8 cellular contexts compared by ENCODE assay signal in the genomic region with DNA sequence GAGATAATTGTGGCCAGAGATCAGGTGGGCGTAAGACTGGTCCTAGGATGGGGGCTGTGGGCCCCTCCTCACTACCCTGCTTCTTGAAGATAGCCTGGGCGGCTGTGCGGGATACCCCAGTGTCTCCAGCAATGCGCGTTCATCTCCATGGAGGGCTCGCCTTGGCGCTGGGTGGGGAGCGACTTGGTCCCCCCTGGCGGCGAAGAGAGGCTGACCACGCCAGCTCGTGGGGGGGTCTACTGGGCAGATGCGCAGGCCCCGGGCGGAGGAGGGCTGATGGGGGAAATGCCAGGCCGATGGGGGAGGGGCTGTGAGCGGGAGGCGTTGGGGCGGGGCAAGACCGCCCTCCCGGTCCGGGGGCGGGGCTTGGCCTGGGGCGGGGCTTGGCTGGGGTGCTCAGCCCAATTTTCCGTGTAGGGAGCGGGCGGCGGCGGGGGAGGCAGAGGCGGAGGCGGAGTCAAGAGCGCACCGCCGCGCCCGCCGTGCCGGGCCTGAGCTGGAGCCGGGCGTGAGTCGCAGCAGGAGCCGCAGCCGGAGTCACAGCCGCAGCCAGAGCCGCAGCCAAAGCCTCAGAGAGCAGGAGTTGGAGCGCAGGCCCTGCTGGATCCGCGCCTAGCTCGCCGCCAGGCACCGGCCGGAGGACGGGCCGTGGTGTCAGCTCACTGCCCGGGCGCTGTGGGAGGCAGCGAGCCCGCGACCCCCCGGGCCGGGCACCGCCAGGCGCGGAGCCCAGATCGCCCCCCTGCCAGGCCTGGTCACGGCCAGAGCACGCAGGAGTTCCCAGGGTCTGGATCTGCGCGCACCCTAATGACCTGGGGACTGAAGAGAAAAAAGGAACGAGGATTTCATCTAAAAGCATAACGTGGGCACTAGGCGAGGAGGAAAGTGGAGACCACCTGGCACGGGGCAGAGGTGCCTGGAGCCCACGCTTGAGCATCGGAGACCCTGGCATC. TPM values are rescaled to one million over a fixed set of nuclear protein-coding genes. Genes with fewer than 3 reads are reported as not detected.
DNase-seq lines count a peak whose midpoint lies in the region; ATAC-seq and TF ChIP-seq lines count a peak whose summit lies in the region.

Gene SLC35E4 (plus strand): TSS at position 509 of the 953 bp plus-strand sequence. CDS start 670 bp downstream, outside the sequence.

- WGBS in mesodermal cell (ENCODE audit: insufficient coverage in 2 of 2), 2 experiments: 5% methylated on average over 44 to 66 of the region's 75 CpGs

- H3K27ac ChIP-seq in CD4-positive, alpha-beta memory T cell (ENCODE audit: low read depth, low read length): peak within 1 kb of the TSS; percentile 79
- H3K27ac ChIP-seq in HL-60 (replicated peaks) (no peak within 1 kb of the TSS), mesodermal cell (ENCODE audit: low read depth, low read length, severe bottlenecking) (peak within 1 kb of the TSS; percentile 64)

- peaks cover 0 to 2% (median 0%) of the 10 kb centered on the region in 8 donors for H3K9me3 Mint-ChIP-seq in CD4-positive, alpha-beta memory T cell
- no peaks in the 10 kb centered on the region for H3K9me3 Mint-ChIP-seq in activated CD8-positive, alpha-beta memory T cell treated with anti-CD3 and anti-CD28 coated beads, Interleukin-2, amount 10 ng/mL, durations not matched to agents 7 days and 5 days (ENCODE audit: low read depth)

- ATAC-seq in GM19452 (IDR thresholded peaks at IDR 0.05; ENCODE audit: unreplicated experiment): peak; percentile 68
- peak; percentile 87 for ATAC-seq in activated CD8-positive, alpha-beta memory T cell treated with anti-CD3 and anti-CD28 coated beads, Interleukin-2, amount 10 ng/mL, durations not matched to agents 7 days and 5 days

- peak; percentile 92 to 95 (median 92) for DNase-seq in CD4-positive, alpha-beta memory T cell
- DNase-seq in HL-60 (ENCODE audit: low read depth in 1 of 2, low spot score in 1 of 2) (peak; percentile 60 to 69), NK-92 (lab: John Stamatoyannopoulos, UW; ENCODE audit: unreplicated experiment) (peak; percentile 64)
- DNase-seq in activated CD8-positive, alpha-beta memory T cell treated with anti-CD3 and anti-CD28 coated beads, Interleukin-2, amount 10 ng/mL, durations not matched to agents 7 days and 5 days: peak; percentile 96
- peak; percentile 94 for DNase-seq in stimulated activated CD8-positive, alpha-beta memory T cell treated with anti-CD3 and anti-CD28 coated beads, Interleukin-15, amount 100 ng/mL, for 24 hours (ENCODE audit: low read depth)

- peak within 1 kb of the TSS; percentile 81 to 91 for H3K4me3 ChIP-seq in CD4-positive, alpha-beta memory T cell (ENCODE audit: low read length in 2 of 2)
- peak within 1 kb of the TSS; percentile 46 for H3K4me3 ChIP-seq in HL-60 (replicated peaks; ENCODE audit: insufficient read depth, low read length)
- H3K4me3 ChIP-seq in endocrine pancreas (ENCODE audit: control insufficient read depth, insufficient read depth, low read length): no peak within 1 kb of the TSS
- peak within 1 kb of the TSS; percentile 49 for H3K4me3 ChIP-seq in mesodermal cell (ENCODE audit: extremely low read depth, insufficient read depth, low read length, poor library complexity, severe bottlenecking)

- TF ChIP-seq CTCF in HL-60 (IDR thresholded peaks at IDR 0.05; ENCODE audit: insufficient read depth, low read length): no peak

- no peaks in the 10 kb centered on the region for H3K36me3 ChIP-seq in CD4-positive, alpha-beta memory T cell (ENCODE audit: insufficient read depth, low read length)
- H3K36me3 ChIP-seq in endocrine pancreas (ENCODE audit: control insufficient read depth, insufficient read depth, low read length) (no peaks in the 10 kb centered on the region), mesodermal cell (ENCODE audit: control insufficient read depth, insufficient read depth, low read length) (no peaks in the 10 kb centered on the region)

- POLR2A ChIA-PET in CD4-positive, alpha-beta memory T cell (lab: Charles Lee; ENCODE audit: partially characterized antibody): interaction anchor here (0.8 to 3.1 kb wide), 25 partner anchors 14 to 764 kb away, joined by 3 to 33 read pairs (median 6); partner anchors contain the start of genes DRG1, DUSP18, MORC2 and OSBP2

- H3K4me1 Mint-ChIP-seq in CD4-positive, alpha-beta memory T cell: peaks cover 10 to 29% (median 16%) of the 10 kb centered on the region in 4 donors
- peaks cover 20% of the 10 kb centered on the region for H3K4me1 Mint-ChIP-seq in activated CD8-positive, alpha-beta memory T cell treated with anti-CD3 and anti-CD28 coated beads, Interleukin-2, amount 10 ng/mL, durations not matched to agents 7 days and 5 days

- peak within 1 kb of the TSS; percentile 84 to 95 (median 89) for H3K4me3 Mint-ChIP-seq in CD4-positive, alpha-beta memory T cell
- peak within 1 kb of the TSS; percentile 72 for H3K4me3 Mint-ChIP-seq in activated CD8-positive, alpha-beta memory T cell treated with anti-CD3 and anti-CD28 coated beads, Interleukin-2, amount 10 ng/mL, durations not matched to agents 7 days and 5 days

- CTCF ChIA-PET in CD4-positive, alpha-beta memory T cell (lab: Charles Lee; ENCODE audit: partially characterized antibody): interaction anchor here (0.7 to 4.2 kb wide), 30 partner anchors 8 to 594 kb away, joined by 3 to 79 read pairs (median 6); partner anchors contain the start of genes DUSP18, OSBP2, SELENOM and TCN2
- CTCF ChIA-PET in activated CD8-positive, alpha-beta memory T cell treated with anti-CD3 and anti-CD28 coated beads, Interleukin-2, amount 10 ng/mL, durations not matched to agents 7 days and 5 days (lab: Charles Lee): interaction anchor here (0.7 to 7.8 kb wide), 36 partner anchors 10 to 637 kb away, joined by 3 to 186 read pairs (median 4); partner anchors contain the start of genes DUSP18, OSBP2, PES1 and RNF215

- no peaks in the 10 kb centered on the region for H3K27me3 ChIP-seq in CD4-positive, alpha-beta memory T cell (ENCODE audit: insufficient read depth, low read length)
- H3K27me3 ChIP-seq in HL-60 (ENCODE audit: insufficient read depth, poor library complexity, severe bottlenecking) (peaks cover 3% of the 10 kb centered on the region), endocrine pancreas (ENCODE audit: control insufficient read depth, insufficient read depth, low read length) (no peaks in the 10 kb centered on the region)

- H3K4me1 ChIP-seq in CD4-positive, alpha-beta memory T cell (ENCODE audit: insufficient read depth, low read length): peaks cover 34% of the 10 kb centered on the region
- H3K4me1 ChIP-seq in endocrine pancreas (ENCODE audit: control insufficient read depth, insufficient read depth, low read length): no peaks in the 10 kb centered on the region
- H3K4me1 ChIP-seq in mesodermal cell (ENCODE audit: control insufficient read depth, insufficient read depth, low read length, poor library complexity, severe bottlenecking): peaks cover 11% of the 10 kb centered on the region

- no peaks in the 10 kb centered on the region for H3K9me3 ChIP-seq in CD4-positive, alpha-beta memory T cell (ENCODE audit: control insufficient read depth in 1 of 2, low read length in 2 of 2)
- H3K9me3 ChIP-seq in endocrine pancreas (ENCODE audit: control insufficient read depth, low read length) (no peaks in the 10 kb centered on the region), mesodermal cell (ENCODE audit: control insufficient read depth, low read length) (no peaks in the 10 kb centered on the region)

- H3K9ac ChIP-seq in endocrine pancreas (ENCODE audit: control insufficient read depth, insufficient read depth, low read length): peak within 1 kb of the TSS; percentile 91

- H3K27me3 Mint-ChIP-seq in CD4-positive, alpha-beta memory T cell: no peaks in the 10 kb centered on the region
- H3K27me3 Mint-ChIP-seq in activated CD8-positive, alpha-beta memory T cell treated with anti-CD3 and anti-CD28 coated beads, Interleukin-2, amount 10 ng/mL, durations not matched to agents 7 days and 5 days: no peaks in the 10 kb centered on the region

- peaks cover 1 to 5% of the 10 kb centered on the region in 2 donors for H3K36me3 Mint-ChIP-seq in CD4-positive, alpha-beta memory T cell
- H3K36me3 Mint-ChIP-seq in activated CD8-positive, alpha-beta memory T cell treated with anti-CD3 and anti-CD28 coated beads, Interleukin-2, amount 10 ng/mL, durations not matched to agents 7 days and 5 days: peaks cover 11% of the 10 kb centered on the region

- intact Hi-C loops in CD4-positive, alpha-beta memory T cell (cut with micrococcal nuclease): loop anchor here (1.0 to 5.0 kb wide), 7 partner anchors 32 to 712 kb away; partner anchors contain the start of genes DUSP18, LIMK2, OSBP2 and PATZ1

- H3K27ac Mint-ChIP-seq in CD4-positive, alpha-beta memory T cell: peak within 1 kb of the TSS; percentile 88 to 98 (median 93)
- H3K27ac Mint-ChIP-seq in activated CD8-positive, alpha-beta memory T cell treated with anti-CD3 and anti-CD28 coated beads, Interleukin-2, amount 10 ng/mL, durations not matched to agents 7 days and 5 days: peak within 1 kb of the TSS; percentile 96

RNA-seq across cellular contexts. Expression of gene SLC35E4, which starts in this region (rescaled TPM):
- total RNA-seq in CD4-positive, alpha-beta memory T cell: 1 to 10 TPM; 2.9 to 3.0 TPM
- under 1 TPM; 0.61 to 1.00 TPM for polyA plus RNA-seq in CD4-positive, alpha-beta memory T cell
- 1 to 10 TPM; 3.8 to 5.0 TPM for total RNA-seq in activated CD8-positive, alpha-beta memory T cell treated with anti-CD3 and anti-CD28 coated beads, Interleukin-2, amount 10 ng/mL, durations not matched to agents 7 days and 5 days
- 2.2 TPM for polyA plus RNA-seq in mesodermal cell (2013, experiment 1 of 2)
- polyA plus RNA-seq in mesodermal cell (2013, experiment 2 of 2): 1.8 TPM
